ENCODE assay signal across 8 cellular contexts in the genomic region with DNA sequence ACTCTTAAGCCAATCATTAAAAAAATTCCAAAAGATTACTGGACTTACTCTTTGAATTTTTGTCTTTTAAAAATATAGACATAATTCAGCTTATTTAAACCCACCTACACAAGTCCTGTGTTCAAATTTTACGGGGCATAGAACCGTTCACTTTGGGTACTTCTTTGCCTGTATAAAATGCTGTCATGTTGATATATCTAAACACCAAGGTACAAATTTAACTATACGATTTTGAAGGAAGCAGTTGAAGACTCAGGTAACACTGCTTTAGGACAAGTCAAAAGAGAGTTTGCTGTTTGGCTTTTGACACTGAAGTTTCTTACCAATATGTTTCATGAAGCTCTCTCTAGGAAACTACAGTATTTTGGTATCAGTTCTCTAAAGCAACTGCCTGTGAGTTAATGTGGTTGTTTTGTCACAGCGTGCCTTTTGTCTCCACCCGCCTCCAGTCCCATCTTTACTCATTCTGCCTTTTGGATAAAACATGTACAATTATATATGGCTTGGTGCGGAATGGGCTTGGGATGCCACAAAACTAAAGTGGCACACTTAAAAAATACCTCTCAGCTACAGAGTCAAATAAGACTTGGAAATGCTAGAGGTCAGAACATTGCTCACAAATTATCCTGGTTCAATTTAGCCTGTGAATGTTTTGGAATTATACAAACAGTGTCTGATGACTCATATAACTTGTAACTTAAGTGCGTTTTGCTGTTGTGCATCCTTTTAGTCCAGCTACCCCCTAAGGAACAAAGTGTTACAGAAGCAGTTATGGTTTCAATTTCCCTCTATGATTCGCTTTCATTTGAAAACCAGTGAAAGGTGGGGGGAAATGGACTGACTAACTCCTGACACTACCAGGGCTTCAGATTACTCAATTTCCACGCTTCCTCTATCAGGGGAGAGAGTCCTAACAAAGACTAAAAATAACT. TPM values are rescaled to one million over a fixed set of nuclear protein-coding genes. Genes with fewer than 3 reads are reported as not detected.
DNase-seq lines count a peak whose midpoint lies in the region; ATAC-seq and TF ChIP-seq lines count a peak whose summit lies in the region.

No MANE protein-coding gene starts in this region.

- no peak overlapping the region for H3K27ac Mint-ChIP-seq in T-helper 2 cell treated with Interferon-gamma antibody and Interleukin-4, amounts not matched to agents 5 μg/mL and 100 μg/mL, for 36 hours

- no peaks in the 10 kb centered on the region for H3K79me2 ChIP-seq in osteoblast (ENCODE audit: insufficient read depth, low read length)

- no peaks in the 10 kb centered on the region for H3K4me1 Mint-ChIP-seq in T-helper 2 cell treated with Interferon-gamma antibody and Interleukin-4, amounts not matched to agents 5 μg/mL and 100 μg/mL, for 36 hours (ENCODE audit: low read depth)

- CTCF ChIA-PET in AG04450 (lab: Charles Lee) = interaction anchor here (1.4 kb wide), 1 partner anchor 16 kb away, joined by 7 read pairs; no protein-coding TSS in a partner anchor

- no peak for TF ChIP-seq EP300 in suprapubic skin (IDR thresholded peaks at IDR 0.05)

- no peak overlapping the region for H3K4me3 Mint-ChIP-seq in T-helper 2 cell treated with Interferon-gamma antibody and Interleukin-4, amounts not matched to agents 5 μg/mL and 100 μg/mL, for 36 hours

- H3K4me2 ChIP-seq in osteoblast (ENCODE audit: insufficient read depth, low read length) = peak overlapping the region; percentile 80

- ATAC-seq in GM19395 (IDR thresholded peaks at IDR 0.05; ENCODE audit: unreplicated experiment) (peak; percentile 91), HG03175 (IDR thresholded peaks at IDR 0.05; ENCODE audit: unreplicated experiment) (peak; percentile 94)

- DNase-seq in AG04450 (ENCODE audit: low read depth, low spot score) (peak; percentile 74), SW 1271 (lab: John Stamatoyannopoulos, UW) (peak; percentile 45 to 90), osteoblast (ENCODE audit: insufficient read length, low spot score, missing footprints) (no peak), suprapubic skin (ENCODE audit: low spot score in 2 of 2) (no peak), HT-29 (ENCODE audit: low spot score) (no peak)
- DNase-seq in T-helper 2 cell treated with Interferon-gamma antibody and Interleukin-4, amounts not matched to agents 5 μg/mL and 100 μg/mL, for 36 hours (ENCODE audit: low spot score) = no peak

- 64% methylated on average over 9 of the region's 9 CpGs for WGBS in suprapubic skin

- H4K20me1 ChIP-seq in osteoblast (ENCODE audit: insufficient read depth, low read length) = no peaks in the 10 kb centered on the region

- H3K9me3 Mint-ChIP-seq in T-helper 2 cell treated with Interferon-gamma antibody and Interleukin-4, amounts not matched to agents 5 μg/mL and 100 μg/mL, for 36 hours = no peaks in the 10 kb centered on the region

- POLR2A ChIA-PET in AG04450 (lab: Yijun Ruan, JAX) = interaction anchor here (0.6 kb wide), 1 partner anchor 1321 kb away, joined by 5 read pairs; no protein-coding TSS in a partner anchor

- peak overlapping the region; percentile 57 for H2AFZ ChIP-seq in osteoblast (ENCODE audit: low read length)

- H3K36me3 ChIP-seq in osteoblast (ENCODE audit: insufficient read depth, low read length) (no peaks in the 10 kb centered on the region), suprapubic skin (no peaks in the 10 kb centered on the region)

- H3K27me3 ChIP-seq in AG04450 (ENCODE audit: control insufficient read depth, insufficient read depth, low read length) (no peaks in the 10 kb centered on the region), osteoblast (ENCODE audit: insufficient read depth, low read length) (no peaks in the 10 kb centered on the region), suprapubic skin (no peaks in the 10 kb centered on the region)

- H3K27ac ChIP-seq in AG04450 (ENCODE audit: low read depth, low read length) = peak overlapping the region; percentile 53
- peak overlapping the region; percentile 65 for H3K27ac ChIP-seq in osteoblast (ENCODE audit: low read depth, low read length)
- H3K27ac ChIP-seq in suprapubic skin = no peak overlapping the region

- H3K9me3 ChIP-seq in AG04450 (ENCODE audit: control insufficient read depth, insufficient read depth, low read length) = no peaks in the 10 kb centered on the region
- H3K9me3 ChIP-seq in osteoblast (ENCODE audit: low read depth, low read length) = no peaks in the 10 kb centered on the region
- no peaks in the 10 kb centered on the region for H3K9me3 ChIP-seq in suprapubic skin

- no peaks in the 10 kb centered on the region for H3K36me3 Mint-ChIP-seq in T-helper 2 cell treated with Interferon-gamma antibody and Interleukin-4, amounts not matched to agents 5 μg/mL and 100 μg/mL, for 36 hours (ENCODE audit: low read depth)

- TF ChIP-seq CTCF in AG04450 (IDR thresholded peaks at IDR 0.05; ENCODE audit: low read depth, low read length) = no peak
- TF ChIP-seq CTCF in osteoblast (IDR thresholded peaks at IDR 0.05; ENCODE audit: extremely low read depth, low read depth, low read length) = no peak
- no peak for TF ChIP-seq CTCF in suprapubic skin (IDR thresholded peaks at IDR 0.05)

- peaks cover 3% of the 10 kb centered on the region for H3K27me3 Mint-ChIP-seq in T-helper 2 cell treated with Interferon-gamma antibody and Interleukin-4, amounts not matched to agents 5 μg/mL and 100 μg/mL, for 36 hours (ENCODE audit: low read depth)

- H3K4me1 ChIP-seq in osteoblast (ENCODE audit: insufficient read depth, low read length) = peaks cover 33% of the 10 kb centered on the region
- H3K4me1 ChIP-seq in suprapubic skin = no peaks in the 10 kb centered on the region

- no peak overlapping the region for H3K4me3 ChIP-seq in AG04450 (ENCODE audit: low read depth, low read length)
- H3K4me3 ChIP-seq in osteoblast (ENCODE audit: insufficient read depth, low read length) = peak overlapping the region; percentile 54
- H3K4me3 ChIP-seq in suprapubic skin = no peak overlapping the region

- no peak for TF ChIP-seq POLR2A in suprapubic skin (IDR thresholded peaks at IDR 0.05)

RNA-seq across cellular contexts. Expression of a gene that starts 38.7 kb away (rescaled TPM):
- polyA plus RNA-seq in AG04450 (2011; rRNA removed) = 8.9 and 12.2 TPM in 2 replicates
- 5.2 and 6.6 TPM in 2 replicates for polyA minus RNA-seq in AG04450 (2011; rRNA and poly(A)+ RNA removed)
- total RNA-seq in osteoblast = 1.4 and 1.8 TPM in 2 replicates
- 1 to 10 TPM in 1 of 4 donors, under 1 TPM in 3; 0.08 to 1.8 (median 0.26) TPM for total RNA-seq in suprapubic skin
- 1.3 and 2.0 TPM in 2 replicates for total RNA-seq in HT-29 (2014; rRNA removed; shearing (Covaris generic))

Comparison
In these comparisons a context has a peak if more than half of its experiments do, and no peak if none do; other contexts are left out.
1. DNase-seq: peak in AG04450 (single experiment) and SW 1271 (2 of 2); none in osteoblast (single experiment), suprapubic skin (0 of 2), HT-29 (single experiment) and T-helper 2 cell treated with Interferon-gamma antibody and Interleukin-4, amounts not matched to agents 5 μg/mL and 100 μg/mL, for 36 hours (single experiment).